Comparison of ENCODE assay signal across 9 cellular contexts in genomic region chr5:13984888-13985287, GRCh38. TPM values are rescaled to one million over a fixed set of nuclear protein-coding genes. Genes with fewer than 3 reads are reported as not detected.
"Had no signal": no experiment of that assay in that cellular context is flagged by ENCODE, and none has a peak within 500 bp of the region (broad histone marks: within the 10 kb centered on the region; RNA-seq: fewer than 3 reads in every experiment).

No MANE protein-coding gene starts in this region.

RNA-seq across cellular contexts. Expression of gene DNAH5, which starts 40.4 kb away (rescaled TPM):
- total RNA-seq: activated naive CD4-positive, alpha-beta T cell treated with anti-CD3 and anti-CD28 coated beads for 36 hours; activated naive CD4-positive, alpha-beta T cell treated with anti-CD3 and anti-CD28 coated beads, Interleukin-2, amount 50 U/mL, for 72 hours; activated naive CD8-positive, alpha-beta T cell treated with anti-CD3 and anti-CD28 coated beads for 36 hours; activated naive CD8-positive, alpha-beta T cell treated with anti-CD3 and anti-CD28 coated beads, Interleukin-2, amount 10 ng/mL, durations not matched to agents 7 days and 5 days; activated T-cell treated with anti-CD3 and anti-CD28 coated beads, Interleukin-2, amount 50 U/mL, for 4 hours; activated T-cell treated with anti-CD3 and anti-CD28 coated beads, Interleukin-2, amount 50 U/mL, for 72 hours; activated T-helper 1 cell treated with anti-CD3 and anti-CD28 coated beads, Interleukin-12 subunit alpha, Interleukin-12 subunit beta, Interleukin-2, Interleukin-4 antibody, amounts not matched to agents 30 ng/mL and 10 ng/mL and 1 ng/mL, durations not matched to agents 14 hours and 24 hours and 36 hours; activated T-helper 17 cell treated with anti-CD3 and anti-CD28 coated beads, Interleukin-2, amount 50 U/mL, for 72 hours; activated T-helper 2 cell treated with anti-CD3 and anti-CD28 coated beads, Interferon-gamma antibody, Interleukin-2, Interleukin-4, amounts not matched to agents 10 μg/mL and 5 μg/mL and 100 μg/mL, durations not matched to agents 14 hours and 24 hours and 36 hours had no signal
